Comparison of ENCODE assay signal across 2 cellular contexts in the genomic region with DNA sequence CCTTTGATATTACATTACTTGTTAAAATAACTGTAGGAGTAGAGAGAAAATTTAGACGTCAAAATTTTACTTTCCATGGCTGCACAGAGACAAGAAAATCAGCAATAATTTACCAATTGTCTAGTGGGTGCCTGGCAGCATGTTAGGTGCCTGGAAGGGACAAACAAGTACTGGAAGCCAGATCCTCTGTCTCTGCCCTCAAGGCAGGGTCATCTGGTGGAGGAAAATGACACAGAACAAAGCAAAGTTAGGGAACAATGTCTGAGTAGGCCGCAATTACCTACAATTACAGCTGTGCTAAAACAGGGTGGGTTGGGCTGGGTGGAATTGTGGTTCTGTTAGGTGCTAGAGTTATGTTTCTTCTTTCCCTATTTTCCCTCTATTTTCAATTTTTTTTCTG.
TF ChIP-seq lines count a peak whose summit lies in the region.

No MANE protein-coding gene starts in this region.

TF ChIP-seq in SK-N-SH, 30 proteins besides CTCF, POLR2A, EP300 and RAD21 (continued from another document):
- TF ChIP-seq NRF1 (IDR thresholded peaks at IDR 0.05; ENCODE audit: low read depth, low read length) = no peak
- TF ChIP-seq EZH2phosphoT487 (IDR thresholded peaks at IDR 0.05; ENCODE audit: borderline replicate concordance, low read depth) = no peak
- TF ChIP-seq YY1 (IDR thresholded peaks at IDR 0.05; ENCODE audit: low read depth) = no peak
- TF ChIP-seq FOXJ3 (CRISPR knock-in tag; IDR thresholded peaks at IDR 0.05) = 0 out of 2 replicates have a peak, but pooled peaks have one; percentile 37
- peak; percentile 50 for TF ChIP-seq CHD2 (IDR thresholded peaks at IDR 0.05; ENCODE audit: low read length, partially characterized antibody)
- 0 out of 2 replicates have a peak, but pooled peaks have one; percentile 15 for TF ChIP-seq MXI1 (IDR thresholded peaks at IDR 0.05; ENCODE audit: low read depth, low read length)

TF ChIP-seq in SK-N-SH treated with all-trans-retinoic acid at 6 μM for 48 hours, 23 proteins besides CTCF, POLR2A, EP300 and RAD21 (continued from another document):
- TF ChIP-seq POU6F1 (CRISPR knock-in tag; IDR thresholded peaks at IDR 0.05; ENCODE audit: borderline replicate concordance, low read depth) = no peak
- TF ChIP-seq PPARA (CRISPR knock-in tag; IDR thresholded peaks at IDR 0.05; ENCODE audit: borderline replicate concordance) = no peak
- TF ChIP-seq RARB (CRISPR knock-in tag; IDR thresholded peaks at IDR 0.05) = no peak
- TF ChIP-seq, protein P1, sequence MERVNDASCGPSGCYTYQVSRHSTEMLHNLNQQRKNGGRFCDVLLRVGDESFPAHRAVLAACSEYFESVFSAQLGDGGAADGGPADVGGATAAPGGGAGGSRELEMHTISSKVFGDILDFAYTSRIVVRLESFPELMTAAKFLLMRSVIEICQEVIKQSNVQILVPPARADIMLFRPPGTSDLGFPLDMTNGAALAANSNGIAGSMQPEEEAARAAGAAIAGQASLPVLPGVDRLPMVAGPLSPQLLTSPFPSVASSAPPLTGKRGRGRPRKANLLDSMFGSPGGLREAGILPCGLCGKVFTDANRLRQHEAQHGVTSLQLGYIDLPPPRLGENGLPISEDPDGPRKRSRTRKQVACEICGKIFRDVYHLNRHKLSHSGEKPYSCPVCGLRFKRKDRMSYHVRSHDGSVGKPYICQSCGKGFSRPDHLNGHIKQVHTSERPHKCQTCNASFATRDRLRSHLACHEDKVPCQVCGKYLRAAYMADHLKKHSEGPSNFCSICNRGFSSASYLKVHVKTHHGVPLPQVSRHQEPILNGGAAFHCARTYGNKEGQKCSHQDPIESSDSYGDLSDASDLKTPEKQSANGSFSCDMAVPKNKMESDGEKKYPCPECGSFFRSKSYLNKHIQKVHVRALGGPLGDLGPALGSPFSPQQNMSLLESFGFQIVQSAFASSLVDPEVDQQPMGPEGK (CRISPR knock-in tag; IDR thresholded peaks at IDR 0.05; ENCODE audit: borderline replicate concordance) = no peak
- TF ChIP-seq TOX (CRISPR knock-in tag; IDR thresholded peaks at IDR 0.05; ENCODE audit: borderline replicate concordance) = no peak
- no peak for TF ChIP-seq ARNTL (CRISPR knock-in tag; IDR thresholded peaks at IDR 0.05; ENCODE audit: borderline replicate concordance, low read depth)
- no peak for TF ChIP-seq ISL1 (CRISPR knock-in tag; IDR thresholded peaks at IDR 0.05)
- TF ChIP-seq, protein P2, sequence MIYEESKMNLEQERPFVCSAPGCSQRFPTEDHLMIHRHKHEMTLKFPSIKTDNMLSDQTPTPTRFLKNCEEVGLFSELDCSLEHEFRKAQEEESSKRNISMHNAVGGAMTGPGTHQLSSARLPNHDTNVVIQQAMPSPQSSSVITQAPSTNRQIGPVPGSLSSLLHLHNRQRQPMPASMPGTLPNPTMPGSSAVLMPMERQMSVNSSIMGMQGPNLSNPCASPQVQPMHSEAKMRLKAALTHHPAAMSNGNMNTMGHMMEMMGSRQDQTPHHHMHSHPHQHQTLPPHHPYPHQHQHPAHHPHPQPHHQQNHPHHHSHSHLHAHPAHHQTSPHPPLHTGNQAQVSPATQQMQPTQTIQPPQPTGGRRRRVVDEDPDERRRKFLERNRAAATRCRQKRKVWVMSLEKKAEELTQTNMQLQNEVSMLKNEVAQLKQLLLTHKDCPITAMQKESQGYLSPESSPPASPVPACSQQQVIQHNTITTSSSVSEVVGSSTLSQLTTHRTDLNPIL (CRISPR knock-in tag; IDR thresholded peaks at IDR 0.05; ENCODE audit: low read depth) = no peak
- TF ChIP-seq TCF4 (CRISPR knock-in tag; IDR thresholded peaks at IDR 0.05; ENCODE audit: borderline replicate concordance) = no peak
- no peak for TF ChIP-seq ZNF70 (CRISPR knock-in tag; IDR thresholded peaks at IDR 0.05)
- no peak for TF ChIP-seq BACH2 (CRISPR knock-in tag; IDR thresholded peaks at IDR 0.05; ENCODE audit: borderline replicate concordance)
- TF ChIP-seq ESRRG (CRISPR knock-in tag; IDR thresholded peaks at IDR 0.05) = no peak
- no peak for TF ChIP-seq ZFP3 (CRISPR knock-in tag; IDR thresholded peaks at IDR 0.05)
- no peak for TF ChIP-seq OSR1 (CRISPR knock-in tag; IDR thresholded peaks at IDR 0.05)
- no peak for TF ChIP-seq ZNF8 (CRISPR knock-in tag; IDR thresholded peaks at IDR 0.05)
